Comparison of ENCODE assay signal across 10 cellular contexts in genomic region chr3:127073931-127074820, GRCh38.
A peak's percentile ranks its signal among the peaks of the same experiment; 100 is the strongest.
DNase-seq lines count a peak whose midpoint lies in the region; ATAC-seq and TF ChIP-seq lines count a peak whose summit lies in the region.
"Had no signal": no experiment of that assay in that cellular context is flagged by ENCODE, and none has a peak within 500 bp of the region (broad histone marks: within the 10 kb centered on the region; RNA-seq: fewer than 3 reads in every experiment).

No MANE protein-coding gene starts in this region.

- DNase-seq in GM23248, result peak; percentile 48
- DNase-seq in PC-3, result peak; percentile 36
- DNase-seq in esophagus squamous epithelium (lab: John Stamatoyannopoulos, UW), result no peak
- DNase-seq in HK-2 (ENCODE audit: unreplicated experiment), result no peak
- DNase-seq in GM19238 (ENCODE audit: insufficient read length, low spot score), result no peak
- no peak for DNase-seq in H9
- DNase-seq: anterior cingulate cortex, NCI-H1105 treated with DMSO at 0.1 percent for 48 hours had no signal

- H3K4me3 Mint-ChIP-seq in H9, result no peak overlapping the region
- H3K4me3 Mint-ChIP-seq: stimulated activated effector memory CD8-positive, alpha-beta T cell treated with anti-CD3 and anti-CD28 coated beads, Interleukin-12 subunit alpha, Interleukin-12 subunit beta, amount 100 ng/mL, for 72 hours had no signal

- no peak for TF ChIP-seq POLR2A in esophagus squamous epithelium (IDR thresholded peaks at IDR 0.05)

- H3K18ac ChIP-seq in H9 (ENCODE audit: insufficient read length, low read depth, low read length), result no peak overlapping the region

- H3K4me1 ChIP-seq in GM23248 (ENCODE audit: insufficient read depth) (no peaks in the 10 kb centered on the region), PC-3 (ENCODE audit: insufficient read depth, low read length) (no peaks in the 10 kb centered on the region), esophagus squamous epithelium (peaks cover 17 to 73% (median 44%) of the 10 kb centered on the region in 3 donors), skeletal muscle tissue (ENCODE audit: control insufficient read depth in 3 of 3, insufficient read depth in 3 of 3, low read length in 3 of 3) (peaks cover 7 to 10% (median 9%) of the 10 kb centered on the region in 3 donors), H9 (ENCODE audit: insufficient read depth, low read length) (no peaks in the 10 kb centered on the region)

- no peak overlapping the region for H2BK5ac ChIP-seq in H9 (ENCODE audit: insufficient read length, low read length)

- no peaks in the 10 kb centered on the region for H3K79me1 ChIP-seq in H9 (ENCODE audit: insufficient read depth, low read depth, low read length, poor library complexity, severe bottlenecking)

- CTCF ChIA-PET in PC-3 (lab: Charles Lee), result no interaction called here

- H3K23ac ChIP-seq in H9 (ENCODE audit: insufficient read length, low read depth, low read length), result no peak overlapping the region

- H3K36me3 ChIP-seq in GM23248 (ENCODE audit: low read depth), result no peaks in the 10 kb centered on the region
- H3K36me3 ChIP-seq in PC-3 (ENCODE audit: low read depth, low read length), result no peaks in the 10 kb centered on the region
- H3K36me3 ChIP-seq in esophagus squamous epithelium, result no peaks in the 10 kb centered on the region
- H3K36me3 ChIP-seq in skeletal muscle tissue (ENCODE audit: control insufficient read depth in 3 of 3, insufficient read depth in 3 of 3, low read length in 3 of 3), result no peaks in the 10 kb centered on the region

- H3K4me2 ChIP-seq in GM23248 (ENCODE audit: unreplicated experiment), result no peak overlapping the region
- H3K4me2 ChIP-seq in PC-3 (ENCODE audit: low read length), result no peak overlapping the region
- no peak overlapping the region for H3K4me2 ChIP-seq in H9 (ENCODE audit: insufficient read depth, insufficient read length, low read length)

- H3K27me3 Mint-ChIP-seq in H9 (ENCODE audit: low read depth), result no peaks in the 10 kb centered on the region; the same call in 1 of the 2 replicates

- H3K9ac ChIP-seq in GM23248 (no peak overlapping the region), PC-3 (ENCODE audit: low read length) (no peak overlapping the region), skeletal muscle tissue (ENCODE audit: low read depth in 1 of 3, low read length in 3 of 3) (no peak overlapping the region), H9 (ENCODE audit: extremely low read depth, insufficient read length, low read length) (no peak overlapping the region)

- H2BK15ac ChIP-seq in H9 (ENCODE audit: low read depth, low read length), result no peak overlapping the region

- H3K27ac Mint-ChIP-seq in H9, result peak overlapping the region in 1 of 3 experiments; percentile 64; a peak in 2 of 7 replicates
- H3K27ac Mint-ChIP-seq: stimulated activated effector memory CD8-positive, alpha-beta T cell treated with anti-CD3 and anti-CD28 coated beads, Interleukin-12 subunit alpha, Interleukin-12 subunit beta, amount 100 ng/mL, for 72 hours had no signal

- H4K91ac ChIP-seq in H9 (ENCODE audit: insufficient read length, low read depth, low read length), result no peak overlapping the region

- H2AFZ ChIP-seq in GM23248 (no peak overlapping the region), PC-3 (ENCODE audit: low read length) (no peak overlapping the region), H9 (ENCODE audit: low read length) (no peak overlapping the region)

- TF ChIP-seq CTCF in PC-3 (conservative IDR thresholded peaks at IDR 0.05; ENCODE audit: low read depth, low read length) (no peak), esophagus squamous epithelium (IDR thresholded peaks at IDR 0.05) (no peak), H9 (conservative IDR thresholded peaks at IDR 0.05) (no peak)

- no peak overlapping the region for H4K5ac ChIP-seq in H9 (ENCODE audit: insufficient read length, low read depth, low read length)

- H3K79me2 ChIP-seq in GM23248 (ENCODE audit: insufficient read depth) (no peaks in the 10 kb centered on the region), PC-3 (ENCODE audit: low read length) (no peaks in the 10 kb centered on the region), H9 (ENCODE audit: insufficient read depth, low read length) (no peaks in the 10 kb centered on the region)

- H3K56ac ChIP-seq in H9 (ENCODE audit: insufficient read length, low read depth, low read length), result no peak overlapping the region

- no peak overlapping the region for H2BK12ac ChIP-seq in H9 (ENCODE audit: insufficient read length, low read depth, low read length)

- H3F3A ChIP-seq in GM23248 (ENCODE audit: insufficient read depth) (peaks cover 16% of the 10 kb centered on the region), PC-3 (ENCODE audit: low read length, unreplicated experiment) (no peaks in the 10 kb centered on the region)

- peaks cover 0 to 3% of the 10 kb centered on the region in 2 experiments; a peak in 1 of 5 replicates for H3K9me3 Mint-ChIP-seq in H9
- H3K9me3 Mint-ChIP-seq: stimulated activated effector memory CD8-positive, alpha-beta T cell treated with anti-CD3 and anti-CD28 coated beads, Interleukin-12 subunit alpha, Interleukin-12 subunit beta, amount 100 ng/mL, for 72 hours had no signal

- H3K9me2 ChIP-seq in GM23248 (ENCODE audit: insufficient read depth), result no peaks in the 10 kb centered on the region
- H3K9me2 ChIP-seq in PC-3 (replicated peaks; ENCODE audit: low read length), result no peaks in the 10 kb centered on the region

- POLR2A ChIA-PET in PC-3 (lab: Charles Lee; ENCODE audit: unreplicated experiment), result interaction anchor here (0.5 kb wide), 1 partner anchor 53 kb away, joined by 3 read pairs; no protein-coding TSS in a partner anchor

- H3T11ph ChIP-seq in H9 (ENCODE audit: low read length), result no peak overlapping the region

- no peaks in the 10 kb centered on the region for H3K9me3 ChIP-seq in GM23248 (ENCODE audit: low read depth)
- H3K9me3 ChIP-seq in PC-3 (ENCODE audit: low read length), result no peaks in the 10 kb centered on the region
- H3K9me3 ChIP-seq in esophagus squamous epithelium, result no peaks in the 10 kb centered on the region
- no peaks in the 10 kb centered on the region for H3K9me3 ChIP-seq in skeletal muscle tissue (ENCODE audit: control insufficient read depth in 3 of 3, low read length in 3 of 3)
- H3K9me3 ChIP-seq in H9 (ENCODE audit: control insufficient read depth, low read depth, low read length), result no peaks in the 10 kb centered on the region

- no peak; the same call in 1 of the 2 replicates for ATAC-seq in PC-3

- no peak overlapping the region for H3K4me3 ChIP-seq in GM23248
- no peak overlapping the region for H3K4me3 ChIP-seq in PC-3 (ENCODE audit: low read length)
- no peak overlapping the region for H3K4me3 ChIP-seq in esophagus squamous epithelium
- H3K4me3 ChIP-seq in skeletal muscle tissue (ENCODE audit: low read length in 3 of 3), result no peak overlapping the region

- in situ Hi-C loops in GM23248 (cut with MboI), result no loop called here

- H2BK20ac ChIP-seq in H9 (ENCODE audit: low read depth, low read length, poor library complexity, severe bottlenecking), result no peak overlapping the region

- H4K8ac ChIP-seq in H9 (replicated peaks; ENCODE audit: insufficient read length, low read depth, low read length), result no peak overlapping the region

- no peak overlapping the region for H3K27ac ChIP-seq in GM23248
- H3K27ac ChIP-seq in PC-3 (ENCODE audit: low read length), result no peak overlapping the region
- H3K27ac ChIP-seq in esophagus squamous epithelium, result peak overlapping the region; percentile 58 to 86 (median 74)
- H3K27ac ChIP-seq in skeletal muscle tissue (ENCODE audit: low read depth, low read length), result peak overlapping the region; percentile 19
- no peak overlapping the region for H3K27ac ChIP-seq in H9 (ENCODE audit: insufficient read length, low read depth, low read length)

- H3K27me3 ChIP-seq in GM23248 (replicated peaks; ENCODE audit: insufficient read depth) (peaks cover 18% of the 10 kb centered on the region), PC-3 (ENCODE audit: low read length) (no peaks in the 10 kb centered on the region; the same call in 1 of the 2 replicates), esophagus squamous epithelium (peaks cover 0 to 7% (median 0%) of the 10 kb centered on the region in 4 donors), skeletal muscle tissue (ENCODE audit: control insufficient read depth in 3 of 3, insufficient read depth in 3 of 3, low read length in 3 of 3) (peaks cover 0 to 13% (median 0%) of the 10 kb centered on the region in 3 donors), H9 (ENCODE audit: insufficient read depth, low read length) (no peaks in the 10 kb centered on the region)

- no peak overlapping the region for H2BK120ac ChIP-seq in H9 (ENCODE audit: low read depth, low read length, poor library complexity, severe bottlenecking)

- no TSS peak for BruUV-seq in PC-3 (replicated peaks; lab: Mats Ljungman, UMichigan)

- H3K4ac ChIP-seq in H9 (ENCODE audit: low read depth, low read length), result no peak overlapping the region

- peaks cover 0 to 6% (median 1%) of the 10 kb centered on the region in 3 experiments; a peak in 2 of 7 replicates for H3K36me3 Mint-ChIP-seq in H9 (ENCODE audit: insufficient read depth in 1 of 3, low read depth in 3 of 3)
- H3K36me3 Mint-ChIP-seq: stimulated activated effector memory CD8-positive, alpha-beta T cell treated with anti-CD3 and anti-CD28 coated beads, Interleukin-12 subunit alpha, Interleukin-12 subunit beta, amount 100 ng/mL, for 72 hours had no signal

- no peak overlapping the region for H3K14ac ChIP-seq in H9 (ENCODE audit: insufficient read depth, low read length)

- H4K20me1 ChIP-seq in GM23248 (ENCODE audit: insufficient read depth) (no peaks in the 10 kb centered on the region), PC-3 (ENCODE audit: low read length) (no peaks in the 10 kb centered on the region), H9 (ENCODE audit: control insufficient read depth, insufficient read depth, insufficient read length) (no peaks in the 10 kb centered on the region)

- 30 to 33% methylated on average over 7 of the region's 7 CpGs for WGBS in GM23248 (ENCODE audit: low coverage in 1 of 2, low lambda C conversion rate in 2 of 2, missing lambda C conversion rate in 2 of 2), 2 experiments
- WGBS in esophagus squamous epithelium, 2 donors, result 36 to 38% methylated on average over 6 to 7 of the region's 7 CpGs
- WGBS in H9 (ENCODE audit: extremely low coverage, insufficient read length, low lambda C conversion rate), result no CpG with 5 or more reads among the region's 7 CpGs

- H3K23me2 ChIP-seq in H9 (ENCODE audit: insufficient read length, low read depth, low read length, poor library complexity, severe bottlenecking), result no peaks in the 10 kb centered on the region

- no peak overlapping the region for H2AK5ac ChIP-seq in H9 (ENCODE audit: insufficient read length, low read length)

- intact Hi-C loops in PC-3 (cut with micrococcal nuclease) (no loop called here), esophagus squamous epithelium (cut with DNase I) (no loop called here)

- H3K4me1 Mint-ChIP-seq in H9, result peaks cover 3% of the 10 kb centered on the region in 2 experiments; a peak in 1 of 4 replicates

Comparison
In these comparisons a context has a peak if more than half of its experiments do, and no peak if none do; other contexts are left out.
1. DNase-seq: peak in GM23248 (single experiment) and PC-3 (single experiment); none in esophagus squamous epithelium (single experiment), HK-2 (single experiment), GM19238 (single experiment) and H9 (single experiment).
2. H3K27ac ChIP-seq: peak in esophagus squamous epithelium (4 of 4) and skeletal muscle tissue (single experiment); none in GM23248 (single experiment), PC-3 (single experiment) and H9 (single experiment).